16 cellular contexts compared by ENCODE assay signal in genomic region chr15:22226034-22226790, GRCh38.
DNase-seq lines count a peak whose midpoint lies in the region; FAIRE-seq and TF ChIP-seq lines count a peak whose summit lies in the region.
"Had no signal": no experiment of that assay in that cellular context is flagged by ENCODE, and none has a peak within 500 bp of the region (broad histone marks: within the 10 kb centered on the region; RNA-seq: fewer than 3 reads in every experiment).

No MANE protein-coding gene starts in this region.

- DNase-seq in activated CD4-positive, alpha-beta T cell treated with anti-CD3 and anti-CD28 coated beads for 48 hours: peak; percentile 1
- DNase-seq in activated CD4-positive, alpha-beta T cell treated with anti-CD3 and anti-CD28 coated beads, Interleukin-2, amount 50 U/mL, for 4 hours: no peak
- peak; percentile 41 for DNase-seq in CD14-positive monocyte (ENCODE audit: low spot score)
- DNase-seq in kidney: peak; percentile 71
- DNase-seq in osteoblast (ENCODE audit: insufficient read length, low spot score, missing footprints): peak; percentile 65
- DNase-seq in DMS79 (lab: John Stamatoyannopoulos, UW): no peak
- no peak for DNase-seq in AML-193 (lab: John Stamatoyannopoulos, UW)
- DNase-seq in tibial artery: no peak
- DNase-seq: CD8-positive, alpha-beta T cell; DMS79 treated with DMSO at 0.1 percent for 48 hours; NCI-H1092 treated with DMSO at 0.1 percent for 48 hours; NCI-H146; NCI-H2029 treated with DMSO at 0.1 percent for 48 hours; NCI-H2171; NCI-H446 had no signal

- H3K4me1 Mint-ChIP-seq in CD14-positive monocyte: peaks cover 4% of the 10 kb centered on the region

- H3K27me3 ChIP-seq in osteoblast (ENCODE audit: insufficient read depth, low read length) (no peaks in the 10 kb centered on the region), tibial artery (no peaks in the 10 kb centered on the region)

- H3K36me3 Mint-ChIP-seq in CD14-positive monocyte: no peaks in the 10 kb centered on the region
- H3K36me3 Mint-ChIP-seq: CD8-positive, alpha-beta T cell had no signal

- intact Hi-C loops in CD14-positive monocyte (cut with micrococcal nuclease) (no loop called here), kidney (cut with DNase I) (no loop called here), tibial artery (cut with DNase I; ENCODE audit: low total_unique reads) (no loop called here)

- no peak overlapping the region for H2AFZ ChIP-seq in osteoblast (ENCODE audit: low read length)

- no peaks in the 10 kb centered on the region for H4K20me1 ChIP-seq in osteoblast (ENCODE audit: insufficient read depth, low read length)

- no peak overlapping the region for H3K4me3 Mint-ChIP-seq in CD14-positive monocyte
- H3K4me3 Mint-ChIP-seq: CD8-positive, alpha-beta T cell had no signal

- no peaks in the 10 kb centered on the region for H3K79me2 ChIP-seq in osteoblast (ENCODE audit: insufficient read depth, low read length)

- H3K9ac ChIP-seq in kidney (ENCODE audit: low read length in 2 of 2): no peak overlapping the region

- H3K27ac ChIP-seq in kidney (ENCODE audit: low read depth in 2 of 2, low read length in 2 of 2) (no peak overlapping the region), osteoblast (ENCODE audit: low read depth, low read length) (no peak overlapping the region), tibial artery (no peak overlapping the region)

- FAIRE-seq in kidney (lab: Jason Lieb, UNC): no peak
- FAIRE-seq: A204.1 had no signal

- TF ChIP-seq CTCF in CD14-positive monocyte (IDR thresholded peaks at IDR 0.05): no peak
- TF ChIP-seq CTCF in kidney (IDR thresholded peaks at IDR 0.05; ENCODE audit: borderline replicate concordance, extremely low read depth, insufficient read depth): no peak
- TF ChIP-seq CTCF in osteoblast (IDR thresholded peaks at IDR 0.05; ENCODE audit: extremely low read depth, low read depth, low read length): no peak
- no peak for TF ChIP-seq CTCF in tibial artery (IDR thresholded peaks at IDR 0.05)

- H3K4me1 ChIP-seq in kidney (ENCODE audit: control insufficient read depth in 1 of 2, insufficient read depth in 1 of 2, low read depth in 1 of 2, low read length in 2 of 2) (peaks cover 0 to 6% of the 10 kb centered on the region in 2 donors), osteoblast (ENCODE audit: insufficient read depth, low read length) (no peaks in the 10 kb centered on the region), tibial artery (no peaks in the 10 kb centered on the region)

- H3K9me3 Mint-ChIP-seq in CD14-positive monocyte: peaks cover 0 to 2% (median 0%) of the 10 kb centered on the region in 7 donors
- H3K9me3 Mint-ChIP-seq: CD8-positive, alpha-beta T cell had no signal

- peak overlapping the region in 1 of 7 donors; percentile 59 for H3K27ac Mint-ChIP-seq in CD14-positive monocyte
- H3K27ac Mint-ChIP-seq: CD8-positive, alpha-beta T cell had no signal

- peaks cover 1 to 7% (median 7%) of the 10 kb centered on the region in 3 donors for H3K27me3 Mint-ChIP-seq in CD14-positive monocyte (ENCODE audit: low read depth in 3 of 3)

- no peak overlapping the region for H3K4me2 ChIP-seq in osteoblast (ENCODE audit: insufficient read depth, low read length)

- H3K36me3 ChIP-seq in kidney (ENCODE audit: control insufficient read depth in 1 of 2, insufficient read depth in 2 of 2, low read length in 2 of 2) (no peaks in the 10 kb centered on the region), osteoblast (ENCODE audit: insufficient read depth, low read length) (no peaks in the 10 kb centered on the region), tibial artery (no peaks in the 10 kb centered on the region)

- H3K4me3 ChIP-seq in kidney (ENCODE audit: low read length in 2 of 2) (no peak overlapping the region), osteoblast (ENCODE audit: insufficient read depth, low read length) (no peak overlapping the region), tibial artery (no peak overlapping the region)

- no peaks in the 10 kb centered on the region for H3K9me3 ChIP-seq in kidney (ENCODE audit: control insufficient read depth in 1 of 2, low read length in 2 of 2)
- H3K9me3 ChIP-seq in osteoblast (ENCODE audit: low read depth, low read length): peaks cover 12% of the 10 kb centered on the region
- H3K9me3 ChIP-seq in tibial artery: no peaks in the 10 kb centered on the region

Comparison
In these comparisons a context has a peak if more than half of its experiments do, and no peak if none do; other contexts are left out.
1. DNase-seq: peak in activated CD4-positive, alpha-beta T cell treated with anti-CD3 and anti-CD28 coated beads for 48 hours (single experiment), CD14-positive monocyte (single experiment), kidney (single experiment) and osteoblast (single experiment); none in activated CD4-positive, alpha-beta T cell treated with anti-CD3 and anti-CD28 coated beads, Interleukin-2, amount 50 U/mL, for 4 hours (0 of 2), DMS79 (single experiment), AML-193 (0 of 2) and tibial artery (0 of 2).